17 cellular contexts compared by ENCODE assay signal in genomic region chr9:135647897-135648296, GRCh38. TPM values are rescaled to one million over a fixed set of nuclear protein-coding genes. Genes with fewer than 3 reads are reported as not detected.
"Had no signal": no experiment of that assay in that cellular context is flagged by ENCODE, and none has a peak within 500 bp of the region (broad histone marks: within the 10 kb centered on the region; RNA-seq: fewer than 3 reads in every experiment).

No MANE protein-coding gene starts in this region.

- H3K27me3 ChIP-seq: neutrophil, thyroid gland, vagina had no signal

- DNase-seq: activated CD4-positive, alpha-beta T cell treated with anti-CD3 and anti-CD28 coated beads, Interleukin-2, amount 50 U/mL, for 1 hour; activated naive CD4-positive, alpha-beta T cell treated with anti-CD3 and anti-CD28 coated beads, Interleukin-2, amount 10 ng/mL, durations not matched to agents 7 days and 5 days; activated T-cell treated with anti-CD3 and anti-CD28 coated beads for 4 hours; adrenal gland; dermis blood vessel endothelial cell; hypothalamus; retina; thyroid gland had no signal

- H3K36me3 ChIP-seq: adrenal gland, neutrophil, thyroid gland, vagina had no signal

- H3K4me1 ChIP-seq: adrenal gland, thyroid gland, vagina had no signal

- H3K27ac ChIP-seq: adrenal gland, neutrophil, thyroid gland, vagina had no signal

- H3K9me3 ChIP-seq: thyroid gland had no signal

- H3K4me3 ChIP-seq: adrenal gland, thyroid gland, vagina had no signal

RNA-seq across cellular contexts. Expression of gene GLT6D1, which starts 8.6 kb away (rescaled TPM):
- total RNA-seq: activated CD8-positive, alpha-beta memory T cell treated with anti-CD3 and anti-CD28 coated beads for 36 hours; activated T-helper 2 cell treated with anti-CD3 and anti-CD28 coated beads, Interferon-gamma antibody, Interleukin-2, Interleukin-4, amounts not matched to agents 10 μg/mL and 5 μg/mL and 100 μg/mL, durations not matched to agents 14 hours and 24 hours and 36 hours; adrenal gland; dermis blood vessel endothelial cell; glomerular endothelial cell; lower leg skin; myocyte; skeletal muscle tissue; thyroid gland; vagina had no signal
- polyA plus RNA-seq: adrenal gland, esophagus had no signal

RNA-seq across cellular contexts. Expression of gene LCN9, which starts 15.2 kb away (rescaled TPM):
- total RNA-seq: activated CD8-positive, alpha-beta memory T cell treated with anti-CD3 and anti-CD28 coated beads for 36 hours; activated T-helper 2 cell treated with anti-CD3 and anti-CD28 coated beads, Interferon-gamma antibody, Interleukin-2, Interleukin-4, amounts not matched to agents 10 μg/mL and 5 μg/mL and 100 μg/mL, durations not matched to agents 14 hours and 24 hours and 36 hours; adrenal gland; dermis blood vessel endothelial cell; glomerular endothelial cell; lower leg skin; myocyte; skeletal muscle tissue; thyroid gland; vagina had no signal
- polyA plus RNA-seq: adrenal gland, esophagus had no signal

RNA-seq across cellular contexts. Expression of gene SOHLH1, which starts 51.4 kb away (rescaled TPM):
- total RNA-seq: activated CD8-positive, alpha-beta memory T cell treated with anti-CD3 and anti-CD28 coated beads for 36 hours; activated T-helper 2 cell treated with anti-CD3 and anti-CD28 coated beads, Interferon-gamma antibody, Interleukin-2, Interleukin-4, amounts not matched to agents 10 μg/mL and 5 μg/mL and 100 μg/mL, durations not matched to agents 14 hours and 24 hours and 36 hours; adrenal gland; dermis blood vessel endothelial cell; glomerular endothelial cell; myocyte; thyroid gland; vagina had no signal
- polyA plus RNA-seq: adrenal gland, esophagus had no signal

RNA-seq across cellular contexts. Expression of gene KCNT1, which starts 54.1 kb away (rescaled TPM):
- total RNA-seq: activated CD8-positive, alpha-beta memory T cell treated with anti-CD3 and anti-CD28 coated beads for 36 hours; activated T-helper 2 cell treated with anti-CD3 and anti-CD28 coated beads, Interferon-gamma antibody, Interleukin-2, Interleukin-4, amounts not matched to agents 10 μg/mL and 5 μg/mL and 100 μg/mL, durations not matched to agents 14 hours and 24 hours and 36 hours; dermis blood vessel endothelial cell; glomerular endothelial cell; vagina had no signal
